1 cellular context compared by ENCODE assay signal in the genomic region with DNA sequence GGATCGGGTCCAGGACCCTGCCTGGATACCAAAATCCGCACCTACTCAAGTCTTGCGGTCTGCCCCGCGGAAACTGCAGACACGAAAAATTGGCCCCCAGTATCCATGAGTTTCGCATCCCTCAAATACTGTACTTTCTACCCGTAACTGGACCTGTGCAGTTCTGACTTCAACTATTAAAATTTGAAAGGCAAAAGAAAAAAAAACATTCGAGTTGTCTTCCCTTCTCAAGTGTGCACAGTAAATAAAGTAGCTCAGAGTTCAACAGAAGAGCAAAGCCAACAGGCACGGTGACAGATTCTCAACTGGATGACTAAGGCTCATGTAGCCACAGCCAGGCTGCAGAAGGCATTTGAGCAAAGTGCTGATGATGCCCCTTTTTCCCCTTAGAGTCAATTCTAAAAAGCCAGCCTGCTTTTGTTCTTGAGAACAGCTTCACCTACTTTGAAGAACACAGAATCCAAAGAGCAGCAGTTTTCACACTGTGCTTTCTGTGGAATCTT.
TF ChIP-seq lines count a peak whose summit lies in the region.

No MANE protein-coding gene starts in this region.

TF ChIP-seq in HepG2, 621 proteins besides CTCF, POLR2A, EP300 and RAD21 (continued from another document and continues in another):
- TF ChIP-seq ZHX2 (IDR thresholded peaks at IDR 0.05; ENCODE audit: low read depth) (no peak), ZHX2 (CRISPR knock-in tag; IDR thresholded peaks at IDR 0.05; ENCODE audit: borderline replicate concordance) (no peak), POGZ (CRISPR knock-in tag; IDR thresholded peaks at IDR 0.05) (peak; percentile 63), ZNF558 (CRISPR knock-in tag; IDR thresholded peaks at IDR 0.05; ENCODE audit: borderline replicate concordance) (no peak), HOXA9 (CRISPR knock-in tag; IDR thresholded peaks at IDR 0.05; ENCODE audit: borderline replicate concordance) (no peak), HNRNPUL1 (IDR thresholded peaks at IDR 0.05; ENCODE audit: low read depth, low read length) (no peak), GMEB1 (CRISPR knock-in tag; IDR thresholded peaks at IDR 0.05; ENCODE audit: borderline replicate concordance) (peak; percentile 37; the same call in 1 of the 2 replicates), ZNF577 (CRISPR knock-in tag; IDR thresholded peaks at IDR 0.05; ENCODE audit: borderline replicate concordance, low read depth) (no peak), ZBED4 (CRISPR knock-in tag; IDR thresholded peaks at IDR 0.05; ENCODE audit: borderline replicate concordance) (peak; percentile 44; the same call in 1 of the 2 replicates), ZNF720 (CRISPR knock-in tag; IDR thresholded peaks at IDR 0.05) (no peak), ZSCAN9 (CRISPR knock-in tag; IDR thresholded peaks at IDR 0.05; ENCODE audit: borderline replicate concordance) (peak; percentile 63; the same call in 1 of the 2 replicates), RFX1 (IDR thresholded peaks at IDR 0.05) (no peak), FOXK2 (IDR thresholded peaks at IDR 0.05) (no peak), FIP1L1 (IDR thresholded peaks at IDR 0.05; ENCODE audit: borderline replicate concordance, insufficient read depth, low read depth, low read length) (no peak), AKAP8 (CRISPR knock-in tag; IDR thresholded peaks at IDR 0.05) (no peak), GPBP1L1 (CRISPR knock-in tag; IDR thresholded peaks at IDR 0.05) (no peak), ZNF713 (CRISPR knock-in tag; IDR thresholded peaks at IDR 0.05) (no peak), ZNF333 (CRISPR knock-in tag; IDR thresholded peaks at IDR 0.05; ENCODE audit: borderline replicate concordance) (no peak), ZKSCAN5 (CRISPR knock-in tag; IDR thresholded peaks at IDR 0.05) (no peak), RFXANK (CRISPR knock-in tag; IDR thresholded peaks at IDR 0.05) (no peak), CBX1 (IDR thresholded peaks at IDR 0.05; ENCODE audit: low read depth) (no peak), MIER3 (CRISPR knock-in tag; IDR thresholded peaks at IDR 0.05; ENCODE audit: borderline replicate concordance) (peak; percentile 88), SNAPC2 (CRISPR knock-in tag; IDR thresholded peaks at IDR 0.05) (no peak), ZNF615 (CRISPR knock-in tag; IDR thresholded peaks at IDR 0.05; ENCODE audit: borderline replicate concordance) (0 out of 2 replicates have a peak, but pooled peaks have one; percentile 70), ZMYM4 (CRISPR knock-in tag; IDR thresholded peaks at IDR 0.05) (peak; percentile 51), PAWR (CRISPR knock-in tag; IDR thresholded peaks at IDR 0.05; ENCODE audit: borderline replicate concordance) (no peak), HOXA3 (CRISPR knock-in tag; IDR thresholded peaks at IDR 0.05) (peak; percentile 54), BORCS8-MEF2B (CRISPR knock-in tag; IDR thresholded peaks at IDR 0.05) (0 out of 2 replicates have a peak, but pooled peaks have one; percentile 57), SMARCE1 (IDR thresholded peaks at IDR 0.05; ENCODE audit: borderline replicate concordance) (no peak), ZNF296 (CRISPR knock-in tag; conservative IDR thresholded peaks at IDR 0.05) (no peak), RFX5 (IDR thresholded peaks at IDR 0.05; ENCODE audit: low read depth, low read length) (no peak), GTF2F1 (IDR thresholded peaks at IDR 0.05; ENCODE audit: low read length) (no peak)
- TF ChIP-seq, protein P1, sequence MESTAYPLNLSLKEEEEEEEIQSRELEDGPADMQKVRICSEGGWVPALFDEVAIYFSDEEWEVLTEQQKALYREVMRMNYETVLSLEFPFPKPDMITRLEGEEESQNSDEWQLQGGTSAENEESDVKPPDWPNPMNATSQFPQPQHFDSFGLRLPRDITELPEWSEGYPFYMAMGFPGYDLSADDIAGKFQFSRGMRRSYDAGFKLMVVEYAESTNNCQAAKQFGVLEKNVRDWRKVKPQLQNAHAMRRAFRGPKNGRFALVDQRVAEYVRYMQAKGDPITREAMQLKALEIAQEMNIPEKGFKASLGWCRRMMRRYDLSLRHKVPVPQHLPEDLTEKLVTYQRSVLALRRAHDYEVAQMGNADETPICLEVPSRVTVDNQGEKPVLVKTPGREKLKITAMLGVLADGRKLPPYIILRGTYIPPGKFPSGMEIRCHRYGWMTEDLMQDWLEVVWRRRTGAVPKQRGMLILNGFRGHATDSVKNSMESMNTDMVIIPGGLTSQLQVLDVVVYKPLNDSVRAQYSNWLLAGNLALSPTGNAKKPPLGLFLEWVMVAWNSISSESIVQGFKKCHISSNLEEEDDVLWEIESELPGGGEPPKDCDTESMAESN (CRISPR knock-in tag; conservative IDR thresholded peaks at IDR 0.05): no peak; the same call in 1 of the 2 replicates
- TF ChIP-seq, protein P2, sequence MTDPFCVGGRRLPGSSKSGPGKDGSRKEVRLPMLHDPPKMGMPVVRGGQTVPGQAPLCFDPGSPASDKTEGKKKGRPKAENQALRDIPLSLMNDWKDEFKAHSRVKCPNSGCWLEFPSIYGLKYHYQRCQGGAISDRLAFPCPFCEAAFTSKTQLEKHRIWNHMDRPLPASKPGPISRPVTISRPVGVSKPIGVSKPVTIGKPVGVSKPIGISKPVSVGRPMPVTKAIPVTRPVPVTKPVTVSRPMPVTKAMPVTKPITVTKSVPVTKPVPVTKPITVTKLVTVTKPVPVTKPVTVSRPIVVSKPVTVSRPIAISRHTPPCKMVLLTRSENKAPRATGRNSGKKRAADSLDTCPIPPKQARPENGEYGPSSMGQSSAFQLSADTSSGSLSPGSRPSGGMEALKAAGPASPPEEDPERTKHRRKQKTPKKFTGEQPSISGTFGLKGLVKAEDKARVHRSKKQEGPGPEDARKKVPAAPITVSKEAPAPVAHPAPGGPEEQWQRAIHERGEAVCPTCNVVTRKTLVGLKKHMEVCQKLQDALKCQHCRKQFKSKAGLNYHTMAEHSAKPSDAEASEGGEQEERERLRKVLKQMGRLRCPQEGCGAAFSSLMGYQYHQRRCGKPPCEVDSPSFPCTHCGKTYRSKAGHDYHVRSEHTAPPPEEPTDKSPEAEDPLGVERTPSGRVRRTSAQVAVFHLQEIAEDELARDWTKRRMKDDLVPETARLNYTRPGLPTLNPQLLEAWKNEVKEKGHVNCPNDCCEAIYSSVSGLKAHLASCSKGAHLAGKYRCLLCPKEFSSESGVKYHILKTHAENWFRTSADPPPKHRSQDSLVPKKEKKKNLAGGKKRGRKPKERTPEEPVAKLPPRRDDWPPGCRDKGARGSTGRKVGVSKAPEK (CRISPR knock-in tag; IDR thresholded peaks at IDR 0.05; ENCODE audit: borderline replicate concordance): 0 out of 2 replicates have a peak, but pooled peaks have one; percentile 34
- TF ChIP-seq, protein P3, sequence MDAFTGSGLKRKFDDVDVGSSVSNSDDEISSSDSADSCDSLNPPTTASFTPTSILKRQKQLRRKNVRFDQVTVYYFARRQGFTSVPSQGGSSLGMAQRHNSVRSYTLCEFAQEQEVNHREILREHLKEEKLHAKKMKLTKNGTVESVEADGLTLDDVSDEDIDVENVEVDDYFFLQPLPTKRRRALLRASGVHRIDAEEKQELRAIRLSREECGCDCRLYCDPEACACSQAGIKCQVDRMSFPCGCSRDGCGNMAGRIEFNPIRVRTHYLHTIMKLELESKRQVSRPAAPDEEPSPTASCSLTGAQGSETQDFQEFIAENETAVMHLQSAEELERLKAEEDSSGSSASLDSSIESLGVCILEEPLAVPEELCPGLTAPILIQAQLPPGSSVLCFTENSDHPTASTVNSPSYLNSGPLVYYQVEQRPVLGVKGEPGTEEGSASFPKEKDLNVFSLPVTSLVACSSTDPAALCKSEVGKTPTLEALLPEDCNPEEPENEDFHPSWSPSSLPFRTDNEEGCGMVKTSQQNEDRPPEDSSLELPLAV (CRISPR knock-in tag; conservative IDR thresholded peaks at IDR 0.05; ENCODE audit: low read depth): no peak
- TF ChIP-seq, protein P4, sequence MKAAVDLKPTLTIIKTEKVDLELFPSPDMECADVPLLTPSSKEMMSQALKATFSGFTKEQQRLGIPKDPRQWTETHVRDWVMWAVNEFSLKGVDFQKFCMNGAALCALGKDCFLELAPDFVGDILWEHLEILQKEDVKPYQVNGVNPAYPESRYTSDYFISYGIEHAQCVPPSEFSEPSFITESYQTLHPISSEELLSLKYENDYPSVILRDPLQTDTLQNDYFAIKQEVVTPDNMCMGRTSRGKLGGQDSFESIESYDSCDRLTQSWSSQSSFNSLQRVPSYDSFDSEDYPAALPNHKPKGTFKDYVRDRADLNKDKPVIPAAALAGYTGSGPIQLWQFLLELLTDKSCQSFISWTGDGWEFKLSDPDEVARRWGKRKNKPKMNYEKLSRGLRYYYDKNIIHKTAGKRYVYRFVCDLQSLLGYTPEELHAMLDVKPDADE (CRISPR knock-in tag; IDR thresholded peaks at IDR 0.05): no peak
- TF ChIP-seq, protein P5, sequence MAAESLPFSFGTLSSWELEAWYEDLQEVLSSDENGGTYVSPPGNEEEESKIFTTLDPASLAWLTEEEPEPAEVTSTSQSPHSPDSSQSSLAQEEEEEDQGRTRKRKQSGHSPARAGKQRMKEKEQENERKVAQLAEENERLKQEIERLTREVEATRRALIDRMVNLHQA (CRISPR knock-in tag; IDR thresholded peaks at IDR 0.05): no peak
